ENCODE assay signal across 19 cellular contexts in the genomic region with DNA sequence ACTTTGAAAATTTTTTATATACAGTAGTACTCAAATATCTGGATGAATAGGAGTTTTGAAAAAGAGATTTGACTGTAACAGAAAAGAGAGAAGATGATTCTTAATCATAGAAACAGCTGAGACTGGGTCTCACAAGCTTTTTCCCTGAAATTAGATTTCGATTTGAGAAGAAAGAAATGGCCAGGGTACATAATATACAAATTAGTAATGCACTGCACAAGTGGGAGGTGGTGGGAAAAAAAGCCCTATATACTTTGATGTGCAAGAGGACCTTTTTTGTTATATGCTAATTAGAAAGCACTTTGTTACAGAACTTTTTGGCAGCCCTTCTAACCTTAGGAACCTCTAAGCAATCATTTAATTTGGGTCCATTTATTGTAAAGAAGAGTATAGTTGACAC.
"Had no signal": no experiment of that assay in that cellular context is flagged by ENCODE, and none has a peak within 500 bp of the region (broad histone marks: within the 10 kb centered on the region; RNA-seq: fewer than 3 reads in every experiment).

No MANE protein-coding gene starts in this region.

- H3K4me3 Mint-ChIP-seq: activated naive CD8-positive, alpha-beta T cell; brain; central memory CD8-positive, alpha-beta T cell; endodermal cell; natural killer cell treated with Interleukin-12 subunit alpha and Interleukin-12 subunit beta and Interleukin-15 and Interleukin-18, amount 100 ng/mL, for 72 hours; stimulated activated naive CD8-positive, alpha-beta T cell treated with anti-CD3 and anti-CD28 coated beads, Interleukin-15, Interleukin-2, amounts not matched to agents 100 ng/mL and 50 ng/mL, for 24 hours had no signal

- H3K36me3 Mint-ChIP-seq: brain; natural killer cell treated with Interleukin-12 subunit alpha and Interleukin-12 subunit beta and Interleukin-15 and Interleukin-18, amount 100 ng/mL, for 72 hours had no signal

- H3K27me3 ChIP-seq: colonic mucosa, foreskin keratinocyte, SJCRH30, suprapubic skin, transverse colon, uterus had no signal

- H3K27me3 Mint-ChIP-seq: activated naive CD8-positive, alpha-beta T cell; brain; central memory CD8-positive, alpha-beta T cell; natural killer cell treated with Interleukin-12 subunit alpha and Interleukin-12 subunit beta and Interleukin-15 and Interleukin-18, amount 100 ng/mL, for 72 hours; stimulated activated naive CD8-positive, alpha-beta T cell treated with anti-CD3 and anti-CD28 coated beads, Interleukin-15, Interleukin-2, amounts not matched to agents 100 ng/mL and 50 ng/mL, for 24 hours had no signal

- H3K4me3 ChIP-seq: colonic mucosa, SJCRH30, suprapubic skin, transverse colon, uterus had no signal

- H3K9me3 Mint-ChIP-seq: brain; central memory CD8-positive, alpha-beta T cell; endodermal cell; natural killer cell treated with Interleukin-12 subunit alpha and Interleukin-12 subunit beta and Interleukin-15 and Interleukin-18, amount 100 ng/mL, for 72 hours; stimulated activated naive CD8-positive, alpha-beta T cell treated with anti-CD3 and anti-CD28 coated beads, Interleukin-15, Interleukin-2, amounts not matched to agents 100 ng/mL and 50 ng/mL, for 24 hours had no signal

- H3K27ac Mint-ChIP-seq: activated naive CD8-positive, alpha-beta T cell; brain; natural killer cell treated with Interleukin-12 subunit alpha and Interleukin-12 subunit beta and Interleukin-15 and Interleukin-18, amount 100 ng/mL, for 72 hours; stimulated activated naive CD8-positive, alpha-beta T cell treated with anti-CD3 and anti-CD28 coated beads, Interleukin-15, Interleukin-2, amounts not matched to agents 100 ng/mL and 50 ng/mL, for 24 hours had no signal

- FAIRE-seq: islet of Langerhans had no signal

- H3K36me3 ChIP-seq: colonic mucosa, SJCRH30, suprapubic skin, transverse colon, uterus had no signal

- H3K27ac ChIP-seq: colonic mucosa, foreskin keratinocyte, parathyroid adenoma, SJCRH30, suprapubic skin, transverse colon, uterus had no signal

- DNase-seq: activated CD4-positive, alpha-beta T cell treated with anti-CD3 and anti-CD28 coated beads for 1 hour; activated CD4-positive, alpha-beta T cell treated with anti-CD3 and anti-CD28 coated beads, Interleukin-2, amount 50 U/mL, for 48 hours; colonic mucosa; endodermal cell; foreskin keratinocyte; hippocampal formation; left cardiac atrium; SJCRH30; transverse colon; uterus had no signal

- ATAC-seq: foreskin keratinocyte; left cardiac atrium; natural killer cell treated with Interleukin-12 subunit alpha and Interleukin-12 subunit beta and Interleukin-15 and Interleukin-18, amount 100 ng/mL, for 72 hours; sciatic nerve had no signal
